Comparison of ENCODE assay signal across 17 cellular contexts in the genomic region with DNA sequence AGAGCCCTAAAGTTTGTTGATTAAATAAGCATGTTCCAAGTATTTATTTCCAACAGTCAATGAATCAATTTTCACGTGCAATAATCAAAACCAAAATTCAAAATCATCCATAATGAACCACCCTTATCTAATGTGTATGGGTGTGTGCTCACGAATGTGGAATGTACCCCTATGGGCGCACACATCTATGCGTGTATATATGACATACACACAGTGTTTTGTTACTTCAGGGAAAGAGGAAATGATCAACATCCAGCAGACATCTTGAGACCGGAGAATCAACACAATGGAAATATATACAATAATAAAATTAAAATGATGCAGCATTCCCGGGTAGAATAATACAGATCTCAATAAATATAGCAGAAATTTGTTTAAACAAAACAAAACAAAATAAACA. TPM values are rescaled to one million over a fixed set of nuclear protein-coding genes. Genes with fewer than 3 reads are reported as not detected.
DNase-seq lines count a peak whose midpoint lies in the region; ATAC-seq lines count a peak whose summit lies in the region.
"Had no signal": no experiment of that assay in that cellular context is flagged by ENCODE, and none has a peak within 500 bp of the region (broad histone marks: within the 10 kb centered on the region; RNA-seq: fewer than 3 reads in every experiment).

No MANE protein-coding gene starts in this region.

- H3K36me3 ChIP-seq in SK-N-MC (ENCODE audit: insufficient read depth, low read length) (peaks cover 26% of the 10 kb centered on the region), ectodermal cell (ENCODE audit: control insufficient read depth, insufficient read depth, low read length) (no peaks in the 10 kb centered on the region), neuronal stem cell (replicated peaks in 1 of 2; ENCODE audit: control insufficient read depth in 2 of 2, insufficient read depth in 2 of 2, low read length in 2 of 2) (peaks cover 0 to 12% of the 10 kb centered on the region in 2 donors)
- no peaks in the 10 kb centered on the region for H3K36me3 ChIP-seq in CD8-positive, alpha-beta memory T cell (ENCODE audit: insufficient read depth, low read length)
- H3K36me3 ChIP-seq: BLaER1 had no signal

- H3K27ac ChIP-seq in SK-N-MC (peak overlapping the region; percentile 99), ectodermal cell (ENCODE audit: insufficient read depth, low read depth, low read length, poor library complexity, severe bottlenecking) (no peak overlapping the region), neuronal stem cell (replicated peaks; ENCODE audit: low read length) (no peak overlapping the region)
- no peak overlapping the region for H3K27ac ChIP-seq in CD8-positive, alpha-beta memory T cell (ENCODE audit: low read depth, low read length)
- H3K27ac ChIP-seq: BLaER1, HL-60 had no signal

- no peak overlapping the region for H3K27ac Mint-ChIP-seq in activated T-helper 2 cell treated with anti-CD3 and anti-CD28 coated beads, Interferon-gamma antibody, Interleukin-2, Interleukin-4, amounts not matched to agents 10 μg/mL and 5 μg/mL and 100 μg/mL, durations not matched to agents 14 hours and 24 hours and 36 hours
- no peak overlapping the region for H3K27ac Mint-ChIP-seq in CD8-positive, alpha-beta memory T cell
- H3K27ac Mint-ChIP-seq: CD4-positive, CD25-positive, alpha-beta regulatory T cell; HFFc6 had no signal

- no peak overlapping the region for H2BK120ac ChIP-seq in neuronal stem cell (ENCODE audit: low read depth, low read length)

- H3K4ac ChIP-seq in neuronal stem cell (ENCODE audit: low read length), result no peak overlapping the region

- no peak overlapping the region for H2BK5ac ChIP-seq in neuronal stem cell (ENCODE audit: low read length)

- H3K14ac ChIP-seq in neuronal stem cell (ENCODE audit: low read length), result no peak overlapping the region

- DNase-seq in SK-N-MC (ENCODE audit: low read depth, low spot score), result no peak
- no peak for DNase-seq in neuronal stem cell (ENCODE audit: low spot score)
- no peak for DNase-seq in activated T-helper 2 cell treated with anti-CD3 and anti-CD28 coated beads, Interferon-gamma antibody, Interleukin-2, Interleukin-4, amounts not matched to agents 10 μg/mL and 5 μg/mL and 100 μg/mL, durations not matched to agents 14 hours and 24 hours and 36 hours (ENCODE audit: low spot score)
- no peak for DNase-seq in CD8-positive, alpha-beta memory T cell
- DNase-seq: AML-193; CD4-positive, CD25-positive, alpha-beta regulatory T cell; DMS79; HCEC 1CT; HFFc6; IMR-90; KBM-7 had no signal

- no peak overlapping the region for H3K18ac ChIP-seq in neuronal stem cell (ENCODE audit: low read length)

- H3K9ac ChIP-seq in SK-N-MC (ENCODE audit: insufficient read length) (peak overlapping the region; percentile 95), neuronal stem cell (ENCODE audit: low read depth, low read length, poor library complexity) (no peak overlapping the region)
- H3K9ac ChIP-seq: BLaER1 had no signal

- POLR2A ChIA-PET in CD8-positive, alpha-beta memory T cell (lab: Charles Lee), result no interaction called here

- H4K91ac ChIP-seq in neuronal stem cell (ENCODE audit: low read depth, low read length, poor library complexity), result no peak overlapping the region

- H3K4me2 ChIP-seq in neuronal stem cell (ENCODE audit: insufficient read depth, low read length, poor library complexity, severe bottlenecking), result peak overlapping the region; percentile 88
- H3K4me2 ChIP-seq: BLaER1 had no signal

- H3K9me3 Mint-ChIP-seq in activated T-helper 2 cell treated with anti-CD3 and anti-CD28 coated beads, Interferon-gamma antibody, Interleukin-2, Interleukin-4, amounts not matched to agents 10 μg/mL and 5 μg/mL and 100 μg/mL, durations not matched to agents 14 hours and 24 hours and 36 hours, result no peaks in the 10 kb centered on the region
- peaks cover 9 to 27% (median 10%) of the 10 kb centered on the region in 5 donors for H3K9me3 Mint-ChIP-seq in CD8-positive, alpha-beta memory T cell

- peaks cover 3% of the 10 kb centered on the region for H3K79me1 ChIP-seq in neuronal stem cell (ENCODE audit: low read depth, low read length)

- H3K27me3 ChIP-seq in ectodermal cell (ENCODE audit: control insufficient read depth, insufficient read depth, low read length, poor library complexity, severe bottlenecking) (peaks cover 94% of the 10 kb centered on the region), neuronal stem cell (ENCODE audit: control insufficient read depth in 3 of 3, insufficient read depth in 3 of 3, low read depth in 1 of 3, low read length in 3 of 3) (peaks cover 0 to 99% (median 0%) of the 10 kb centered on the region in 3 experiments)
- H3K27me3 ChIP-seq in CD8-positive, alpha-beta memory T cell (ENCODE audit: insufficient read depth, low read length, poor library complexity, severe bottlenecking), result peaks cover 5% of the 10 kb centered on the region
- H3K27me3 ChIP-seq: BLaER1 had no signal

- H2BK12ac ChIP-seq in neuronal stem cell (ENCODE audit: low read length), result no peak overlapping the region

- no peaks in the 10 kb centered on the region for H3K4me1 Mint-ChIP-seq in activated T-helper 2 cell treated with anti-CD3 and anti-CD28 coated beads, Interferon-gamma antibody, Interleukin-2, Interleukin-4, amounts not matched to agents 10 μg/mL and 5 μg/mL and 100 μg/mL, durations not matched to agents 14 hours and 24 hours and 36 hours (ENCODE audit: low read depth)
- no peaks in the 10 kb centered on the region for H3K4me1 Mint-ChIP-seq in CD8-positive, alpha-beta memory T cell

- no peak overlapping the region for H3K4me3 Mint-ChIP-seq in activated T-helper 2 cell treated with anti-CD3 and anti-CD28 coated beads, Interferon-gamma antibody, Interleukin-2, Interleukin-4, amounts not matched to agents 10 μg/mL and 5 μg/mL and 100 μg/mL, durations not matched to agents 14 hours and 24 hours and 36 hours (ENCODE audit: low read depth)
- H3K4me3 Mint-ChIP-seq in CD8-positive, alpha-beta memory T cell, result no peak overlapping the region
- H3K4me3 Mint-ChIP-seq: CD4-positive, CD25-positive, alpha-beta regulatory T cell; HFFc6 had no signal

- CTCF ChIA-PET in CD8-positive, alpha-beta memory T cell (lab: Charles Lee), result no interaction called here

- peak overlapping the region; percentile 83 for H3K4me3 ChIP-seq in SK-N-MC
- H3K4me3 ChIP-seq in ectodermal cell (ENCODE audit: insufficient read depth, low read depth, low read length), result peak overlapping the region; percentile 46
- no peak overlapping the region for H3K4me3 ChIP-seq in neuronal stem cell (ENCODE audit: low read length in 2 of 2)
- H3K4me3 ChIP-seq in CD8-positive, alpha-beta memory T cell (ENCODE audit: low read length), result no peak overlapping the region
- H3K4me3 ChIP-seq: BLaER1, GM12878 had no signal

- no peak overlapping the region for H3K23ac ChIP-seq in neuronal stem cell (ENCODE audit: low read depth, low read length, poor library complexity)

- H3K9me3 ChIP-seq in SK-N-MC (ENCODE audit: low read depth, low read length), result no peaks in the 10 kb centered on the region
- H3K9me3 ChIP-seq in ectodermal cell (ENCODE audit: control insufficient read depth, low read length), result no peaks in the 10 kb centered on the region
- H3K9me3 ChIP-seq in neuronal stem cell (replicated peaks in 1 of 2; ENCODE audit: control insufficient read depth in 2 of 2, insufficient read depth in 1 of 2, low read depth in 1 of 2, low read length in 2 of 2), result peaks cover 0 to 9% of the 10 kb centered on the region in 2 donors
- H3K9me3 ChIP-seq in CD8-positive, alpha-beta memory T cell (ENCODE audit: low read length), result no peaks in the 10 kb centered on the region

- H2AK5ac ChIP-seq in neuronal stem cell (ENCODE audit: low read depth, low read length), result no peak overlapping the region

- H3K4me1 ChIP-seq in ectodermal cell (ENCODE audit: control insufficient read depth, insufficient read depth, low read length), result peaks cover 38% of the 10 kb centered on the region
- peaks cover 4 to 19% of the 10 kb centered on the region in 2 donors for H3K4me1 ChIP-seq in neuronal stem cell (ENCODE audit: control insufficient read depth in 2 of 2, insufficient read depth in 1 of 2, low read depth in 1 of 2, low read length in 2 of 2)
- H3K4me1 ChIP-seq in CD8-positive, alpha-beta memory T cell (ENCODE audit: insufficient read depth, low read length), result no peaks in the 10 kb centered on the region
- H3K4me1 ChIP-seq: BLaER1 had no signal

- intact Hi-C loops in activated T-helper 2 cell treated with anti-CD3 and anti-CD28 coated beads, Interferon-gamma antibody, Interleukin-2, Interleukin-4, amounts not matched to agents 10 μg/mL and 5 μg/mL and 100 μg/mL, durations not matched to agents 14 hours and 24 hours and 36 hours (cut with micrococcal nuclease), result loop anchor here (5.0 to 10.0 kb wide), 2 partner anchors 426 to 586 kb away; a partner anchor contains a TSS

- no peaks in the 10 kb centered on the region for H3K36me3 Mint-ChIP-seq in activated T-helper 2 cell treated with anti-CD3 and anti-CD28 coated beads, Interferon-gamma antibody, Interleukin-2, Interleukin-4, amounts not matched to agents 10 μg/mL and 5 μg/mL and 100 μg/mL, durations not matched to agents 14 hours and 24 hours and 36 hours (ENCODE audit: low read depth)
- H3K36me3 Mint-ChIP-seq in CD8-positive, alpha-beta memory T cell, result no peaks in the 10 kb centered on the region
- H3K36me3 Mint-ChIP-seq: CD4-positive, CD25-positive, alpha-beta regulatory T cell had no signal

- H2BK15ac ChIP-seq in neuronal stem cell (ENCODE audit: low read length), result no peak overlapping the region

- H4K8ac ChIP-seq in neuronal stem cell (ENCODE audit: low read depth, low read length), result no peak overlapping the region

- ATAC-seq in HG03457 (IDR thresholded peaks at IDR 0.05; ENCODE audit: unreplicated experiment), result no peak

- WGBS in ectodermal cell, 2 experiments, result 61% methylated on average over 3 of the region's 6 CpGs; no CpG with 5 or more reads in 1 of the 2 experiments
- no CpG with 5 or more reads among the region's 6 CpGs for WGBS in neuronal stem cell (ENCODE audit: extremely low coverage in 2 of 2, insufficient read length in 2 of 2, insufficient replicate concordance in 1 of 2), 2 donors

- H3K27me3 Mint-ChIP-seq in activated T-helper 2 cell treated with anti-CD3 and anti-CD28 coated beads, Interferon-gamma antibody, Interleukin-2, Interleukin-4, amounts not matched to agents 10 μg/mL and 5 μg/mL and 100 μg/mL, durations not matched to agents 14 hours and 24 hours and 36 hours (ENCODE audit: low read depth), result peaks cover 75% of the 10 kb centered on the region
- peaks cover 45 to 74% of the 10 kb centered on the region in 2 donors for H3K27me3 Mint-ChIP-seq in CD8-positive, alpha-beta memory T cell

- no peak overlapping the region for H2AFZ ChIP-seq in neuronal stem cell (ENCODE audit: low read length)

RNA-seq across cellular contexts. Expression of a gene that starts 3.3 kb away (rescaled TPM):
- polyA plus RNA-seq in ectodermal cell (2013, experiment 1 of 4), result 26.5 TPM
- 54.0 TPM for polyA plus RNA-seq in ectodermal cell (2013, experiment 2 of 4)
- 37.7 TPM for polyA plus RNA-seq in ectodermal cell (2013, experiment 3 of 4)
- 50.5 TPM for polyA plus RNA-seq in ectodermal cell (2013, experiment 4 of 4)
- polyA plus RNA-seq in neuronal stem cell (2013, experiment 1 of 2), result 186 TPM
- polyA plus RNA-seq in neuronal stem cell (2013, experiment 2 of 2), result 185 TPM
- total RNA-seq in activated T-helper 2 cell treated with anti-CD3 and anti-CD28 coated beads, Interferon-gamma antibody, Interleukin-2, Interleukin-4, amounts not matched to agents 10 μg/mL and 5 μg/mL and 100 μg/mL, durations not matched to agents 14 hours and 24 hours and 36 hours, result not detected in 2 replicates
- not detected for total RNA-seq in CD8-positive, alpha-beta memory T cell
- polyA plus RNA-seq in CD8-positive, alpha-beta memory T cell, result not detected
- total RNA-seq: CD4-positive, CD25-positive, alpha-beta regulatory T cell; G401; GM12878; HFFc6; IMR-90 had no signal
- polyA plus RNA-seq: CD4-positive, CD25-positive, alpha-beta regulatory T cell; GM12878; IMR-90 had no signal

Comparison
In these comparisons a context has a peak if more than half of its experiments do, and no peak if none do; other contexts are left out.
1. H3K4me3 ChIP-seq: peak in SK-N-MC (single experiment) and ectodermal cell (single experiment); none in neuronal stem cell (0 of 2) and CD8-positive, alpha-beta memory T cell (single experiment).